8 cellular contexts compared by ENCODE assay signal in genomic region chr10:101818119-101818957, GRCh38. TPM values are rescaled to one million over a fixed set of nuclear protein-coding genes. Genes with fewer than 3 reads are reported as not detected.
DNase-seq lines count a peak whose midpoint lies in the region; ATAC-seq and TF ChIP-seq lines count a peak whose summit lies in the region.

Gene OGA (minus strand): TSS chr10:101818444. CDS start chr10:101818022, 422 bp downstream.

- no peaks in the 10 kb centered on the region for H3K27me3 Mint-ChIP-seq in activated T-cell treated with anti-CD3 and anti-CD28 coated beads, Interleukin-2, amount 50 U/mL, for 24 hours

- H3K4me1 Mint-ChIP-seq in activated T-cell treated with anti-CD3 and anti-CD28 coated beads, Interleukin-2, amount 50 U/mL, for 24 hours (ENCODE audit: low read depth), result peaks cover 51% of the 10 kb centered on the region

- H3K9me3 Mint-ChIP-seq in activated T-cell treated with anti-CD3 and anti-CD28 coated beads, Interleukin-2, amount 50 U/mL, for 24 hours, result no peaks in the 10 kb centered on the region

- peak; percentile 74 for ATAC-seq in GM21717 (IDR thresholded peaks at IDR 0.05; ENCODE audit: unreplicated experiment)

- DNase-seq in DMS153 treated with DMSO at 0.1 percent for 48 hours (lab: John Stamatoyannopoulos, UW; ENCODE audit: unreplicated experiment), result peak; percentile 99
- DNase-seq in KBM-7, result peak; percentile 100
- peak; percentile 95 for DNase-seq in activated T-cell treated with anti-CD3 and anti-CD28 coated beads, Interleukin-2, amount 50 U/mL, for 24 hours
- peak; percentile 100 for DNase-seq in epithelial cell of proximal tubule (ENCODE audit: low read depth)
- DNase-seq in mucosa of gallbladder (ENCODE audit: low spot score), result peak; percentile 98
- peak; percentile 94 to 95 for DNase-seq in stimulated activated CD8-positive, alpha-beta memory T cell treated with anti-CD3 and anti-CD28 coated beads, Interleukin-4, amount 100 ng/mL, for 4 hours (ENCODE audit: low read depth in 2 of 2, low spot score in 1 of 2)

- in situ Hi-C loops in KBM-7 (cut with MboI; ENCODE audit: low pct_unique_long_range_greater_than_20kb, low sequenced_read_pairs), result no loop called here

- peaks cover 45% of the 10 kb centered on the region for H3K36me3 Mint-ChIP-seq in activated T-cell treated with anti-CD3 and anti-CD28 coated beads, Interleukin-2, amount 50 U/mL, for 24 hours (ENCODE audit: low read depth)

- H3K4me3 ChIP-seq in epithelial cell of proximal tubule (ENCODE audit: low read depth, low read length), result peak within 1 kb of the TSS; percentile 94

- peak within 1 kb of the TSS; percentile 94 for H3K4me3 Mint-ChIP-seq in activated T-cell treated with anti-CD3 and anti-CD28 coated beads, Interleukin-2, amount 50 U/mL, for 24 hours

- peak within 1 kb of the TSS; percentile 97 for H3K27ac Mint-ChIP-seq in activated T-cell treated with anti-CD3 and anti-CD28 coated beads, Interleukin-2, amount 50 U/mL, for 24 hours

- no peak for TF ChIP-seq CTCF in epithelial cell of proximal tubule (conservative IDR thresholded peaks at IDR 0.05; ENCODE audit: low read depth, low read length)

TF ChIP-seq in PFSK-1, 5 proteins besides CTCF, POLR2A, EP300 and RAD21:
- TF ChIP-seq POLR2AphosphoS5 (IDR thresholded peaks at IDR 0.05; ENCODE audit: low read depth, low read length) (peak; percentile 89), REST (IDR thresholded peaks at IDR 0.05; ENCODE audit: insufficient read depth in 1 of 2, low read depth in 2 of 2, low read length in 2 of 2) (peak; percentile 31 to 39; a peak in 2 of 4 replicates), FOXP2 (optimal IDR thresholded peaks at IDR 0.05; ENCODE audit: borderline replicate concordance, extremely low read depth, extremely low read length, insufficient read depth) (peak; percentile 94), TAF1 (IDR thresholded peaks at IDR 0.05; ENCODE audit: borderline replicate concordance, insufficient read depth, low read length) (peak; percentile 99), SIN3A (IDR thresholded peaks at IDR 0.05; ENCODE audit: borderline replicate concordance, insufficient read depth, low read length) (no peak)

RNA-seq across cellular contexts. Expression of gene OGA, which starts in this region (rescaled TPM):
- polyA plus RNA-seq in PFSK-1 (2012; ENCODE audit: insufficient read length, low read depth), result 28.2 TPM
- total RNA-seq in epithelial cell of proximal tubule, result 39.8 and 48.4 TPM in 2 replicates
- total RNA-seq in mucosa of gallbladder, result 104 TPM

Comparison
In these comparisons a context has a peak if more than half of its experiments do, and no peak if none do; other contexts are left out.
1. Peak in every context shown above with its lines: DNase-seq, ATAC-seq and H3K4me3 ChIP-seq.